Comparison of ENCODE assay signal across 28 cellular contexts in genomic region chr22:25882366-25882765, GRCh38.
"Had no signal": no experiment of that assay in that cellular context is flagged by ENCODE, and none has a peak within 500 bp of the region (broad histone marks: within the 10 kb centered on the region; RNA-seq: fewer than 3 reads in every experiment).

No MANE protein-coding gene starts in this region.

- H3K27ac ChIP-seq: colonic mucosa, coronary artery, dorsolateral prefrontal cortex, epithelial cell of prostate, esophagus muscularis mucosa, esophagus squamous epithelium, foreskin keratinocyte, gastrocnemius medialis, gastroesophageal sphincter, heart left ventricle, heart right ventricle had no signal

- H3K4me1 ChIP-seq: colonic mucosa, esophagus muscularis mucosa, esophagus squamous epithelium, foreskin keratinocyte, gastrocnemius medialis, gastroesophageal sphincter, heart left ventricle had no signal

- H3K4me3 ChIP-seq: colonic mucosa, coronary artery, dorsolateral prefrontal cortex, esophagus muscularis mucosa, esophagus squamous epithelium, gastrocnemius medialis, gastroesophageal sphincter, heart left ventricle, heart right ventricle had no signal

- H3K27me3 ChIP-seq: colonic mucosa, gastrocnemius medialis, heart left ventricle, heart right ventricle had no signal

- H3K9me3 ChIP-seq: colonic mucosa, esophagus muscularis mucosa, esophagus squamous epithelium, gastrocnemius medialis, gastroesophageal sphincter, heart left ventricle, heart right ventricle had no signal

- FAIRE-seq: colon, endometrium, endothelial cell of umbilical vein, frontal cortex had no signal

- DNase-seq: colonic mucosa; cortex of kidney; dermis blood vessel endothelial cell; dorsolateral prefrontal cortex; effector CD4-positive, alpha-beta T cell; effector CD8-positive, alpha-beta T cell; effector memory CD4-positive, alpha-beta T cell; effector memory CD8-positive, alpha-beta T cell; endodermal cell; erythroblast; esophagus squamous epithelium; foreskin fibroblast; foreskin keratinocyte; foreskin melanocyte; gastrocnemius medialis; glutamatergic neuron; head of caudate nucleus; heart left ventricle; heart right ventricle had no signal

- H3K36me3 ChIP-seq: colonic mucosa, esophagus squamous epithelium, gastroesophageal sphincter had no signal

- ATAC-seq: effector memory CD8-positive, alpha-beta T cell; esophagus mucosa; foreskin keratinocyte; gastrocnemius medialis; gastroesophageal sphincter; heart left ventricle; heart right ventricle had no signal
